ENCODE assay signal across 15 cellular contexts in genomic region chr4:1403591-1404572, GRCh38. TPM values are rescaled to one million over a fixed set of nuclear protein-coding genes. Genes with fewer than 3 reads are reported as not detected.
DNase-seq lines count a peak whose midpoint lies in the region; ATAC-seq and TF ChIP-seq lines count a peak whose summit lies in the region.
"Had no signal": no experiment of that assay in that cellular context is flagged by ENCODE, and none has a peak within 500 bp of the region (broad histone marks: within the 10 kb centered on the region; RNA-seq: fewer than 3 reads in every experiment).

No MANE protein-coding gene starts in this region.

- H3K27ac ChIP-seq in testis: no peak overlapping the region
- H3K27ac ChIP-seq: C4-2B had no signal

- no peak for TF ChIP-seq POLR2A in testis (IDR thresholded peaks at IDR 0.05)

- DNase-seq in Right ventricle myocardium superior (peak; percentile 35), left ventricle myocardium superior (no peak), islet precursor cell (peak; percentile 49), testis (peak; percentile 12), DMS153 treated with DMSO at 0.1 percent for 48 hours (lab: John Stamatoyannopoulos, UW; ENCODE audit: unreplicated experiment) (no peak)
- DNase-seq in activated CD8-positive, alpha-beta memory T cell treated with anti-CD3 and anti-CD28 coated beads for 24 hours: peak; percentile 59
- DNase-seq: IMR-90; NCI-H187; NK-92 treated with Interleukin-12 subunit alpha and Interleukin-12 subunit beta, amount 100 ng/mL, for 24 hours; small intestine; SW 1271 had no signal

- 2% methylated on average over 53 to 84 of the region's 107 CpGs for WGBS in testis, 2 donors

- no peaks in the 10 kb centered on the region for H3K27me3 ChIP-seq in testis

- no peak for TF ChIP-seq CTCF in testis (IDR thresholded peaks at IDR 0.05)

- no peak overlapping the region for H3K4me3 ChIP-seq in testis

- no peaks in the 10 kb centered on the region for H3K36me3 ChIP-seq in testis (ENCODE audit: low read depth, missing control alignments)

- H3K4me1 ChIP-seq in testis: peaks cover 4% of the 10 kb centered on the region

- no peak for ATAC-seq in Right ventricle myocardium superior (ENCODE audit: poor library complexity)
- no peak for ATAC-seq in left ventricle myocardium superior
- ATAC-seq in GM21447 (IDR thresholded peaks at IDR 0.05; ENCODE audit: unreplicated experiment): no peak
- no peak for ATAC-seq in HG03432 (IDR thresholded peaks at IDR 0.05; ENCODE audit: unreplicated experiment)

- no peaks in the 10 kb centered on the region for H3K9me3 ChIP-seq in testis

- intact Hi-C loops in Right ventricle myocardium superior (cut with DNase I) (no loop called here), left ventricle myocardium superior (cut with micrococcal nuclease) (no loop called here), testis (cut with DNase I; ENCODE audit: low total_unique reads) (no loop called here)

RNA-seq across cellular contexts. Expression of gene NKX1-1, which starts 2.4 kb away (rescaled TPM):
- not detected for total RNA-seq in Right ventricle myocardium superior
- not detected for total RNA-seq in left ventricle myocardium superior
- 1 to 10 TPM in 1 of 2 donors, under 1 TPM in 1; 0.47 to 1.5 TPM for total RNA-seq in testis
- polyA plus RNA-seq in testis (ENCODE audit: insufficient read depth, low read depth, low replicate concordance): 0.70 TPM
- total RNA-seq: epithelial cell of proximal tubule, IMR-90 had no signal
- polyA plus RNA-seq: IMR-90, small intestine had no signal

RNA-seq across cellular contexts. Expression of gene UVSSA, which starts 56.9 kb away (rescaled TPM):
- total RNA-seq in Right ventricle myocardium superior (6.7 TPM), left ventricle myocardium superior (5.9 TPM), testis (10 to 100 TPM; 71.5 to 94.6 TPM)
- 35.8 TPM for polyA plus RNA-seq in testis (ENCODE audit: insufficient read depth, low read depth, low replicate concordance)

Comparison
In these comparisons a context has a peak if more than half of its experiments do, and no peak if none do; other contexts are left out.
1. DNase-seq: peak in Right ventricle myocardium superior (single experiment), activated CD8-positive, alpha-beta memory T cell treated with anti-CD3 and anti-CD28 coated beads for 24 hours (single experiment), islet precursor cell (single experiment) and testis (single experiment); none in left ventricle myocardium superior (single experiment) and DMS153 treated with DMSO at 0.1 percent for 48 hours (single experiment).